ENCODE assay signal across 8 cellular contexts in the genomic region with DNA sequence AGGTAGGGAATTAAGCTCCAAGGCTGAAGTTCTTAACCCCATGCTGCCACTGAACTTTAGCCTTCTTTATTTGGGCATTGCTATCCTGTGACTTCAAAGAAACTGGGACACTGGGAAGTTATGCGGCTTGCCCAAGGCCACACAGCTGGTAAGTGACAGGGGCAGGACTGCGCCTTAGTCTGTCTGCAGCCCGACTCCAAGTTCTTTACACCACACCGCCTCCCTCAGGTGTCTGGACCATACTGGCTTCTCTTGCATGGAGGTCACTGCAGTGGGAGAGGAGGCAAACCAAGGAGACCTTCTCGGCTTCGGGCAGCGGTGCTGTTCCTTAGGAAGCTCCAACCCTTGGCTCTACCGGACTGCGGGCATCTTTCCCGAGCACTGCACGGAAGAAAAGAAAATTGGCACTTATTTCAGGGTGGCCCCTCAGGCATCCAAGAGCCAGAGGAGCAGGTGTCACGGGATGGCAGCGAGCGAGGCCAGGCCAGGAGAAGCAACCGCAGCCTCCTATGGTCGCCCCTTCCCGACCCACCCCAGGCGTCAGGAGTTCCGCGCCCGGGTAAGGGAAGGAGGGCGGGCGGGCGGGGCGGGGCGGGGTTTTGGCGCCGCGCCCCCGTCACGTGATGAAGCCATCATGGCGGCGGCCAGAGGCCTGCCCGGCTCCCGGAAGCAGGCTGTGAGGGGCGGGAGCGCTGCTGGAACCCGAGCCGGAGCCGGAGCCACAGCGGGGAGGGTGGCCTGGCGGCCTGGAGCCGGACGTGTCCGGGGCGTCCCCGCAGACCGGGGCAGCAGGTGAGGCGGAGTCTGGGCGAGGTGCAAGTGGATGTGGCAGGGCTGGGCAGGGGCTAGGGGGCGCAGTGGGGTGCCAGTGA. TPM values are rescaled to one million over a fixed set of nuclear protein-coding genes. Genes with fewer than 3 reads are reported as not detected.
DNase-seq lines count a peak whose midpoint lies in the region; ATAC-seq and TF ChIP-seq lines count a peak whose summit lies in the region.

No MANE protein-coding gene starts in this region.

- H3K36me3 Mint-ChIP-seq in activated naive CD4-positive, alpha-beta T cell treated with anti-CD3 and anti-CD28 coated beads, Interleukin-2, amount 10 ng/mL, durations not matched to agents 7 days and 5 days, result peaks cover 15% of the 10 kb centered on the region

- peak; percentile 78 for DNase-seq in EL
- peak; percentile 63 for DNase-seq in LHCN-M2 (ENCODE audit: low read depth)
- peak; percentile 70 to 76 for DNase-seq in SHP77 (lab: John Stamatoyannopoulos, UW)
- DNase-seq in activated naive CD4-positive, alpha-beta T cell treated with anti-CD3 and anti-CD28 coated beads, Interleukin-2, amount 10 ng/mL, durations not matched to agents 7 days and 5 days, result peak; percentile 85
- DNase-seq in glomerular visceral epithelial cell (ENCODE audit: extremely low spot score), result peak; percentile 82
- no peak for DNase-seq in omental fat pad (ENCODE audit: low spot score)
- peak; percentile 80 for DNase-seq in transverse colon

- peak overlapping the region; percentile 96 for H3K4me3 Mint-ChIP-seq in activated naive CD4-positive, alpha-beta T cell treated with anti-CD3 and anti-CD28 coated beads, Interleukin-2, amount 10 ng/mL, durations not matched to agents 7 days and 5 days

- H3K27me3 ChIP-seq in transverse colon, result no peaks in the 10 kb centered on the region

- H3K4me1 ChIP-seq in transverse colon, result peaks cover 15 to 24% (median 24%) of the 10 kb centered on the region in 4 donors

- peak overlapping the region; percentile 45 to 92 (median 79) for H3K4me3 ChIP-seq in transverse colon

- CTCF ChIA-PET in activated naive CD4-positive, alpha-beta T cell treated with anti-CD3 and anti-CD28 coated beads, Interleukin-2, amount 10 ng/mL, durations not matched to agents 7 days and 5 days (lab: Charles Lee), result interaction anchor here (0.7 to 11.3 kb wide), 19 partner anchors 9 to 187 kb away, joined by 3 to 250 read pairs (median 4); partner anchors contain the start of genes AAAS and ESPL1

- in situ Hi-C loops in transverse colon (cut with MboI; ENCODE audit: low pct_ligation_motif_present in 1 of 4, low pct_unique_long_range_greater_than_20kb in 1 of 4, low sequenced_read_pairs in 3 of 4), result no loop called here

- peaks cover 48% of the 10 kb centered on the region for H3K4me1 Mint-ChIP-seq in activated naive CD4-positive, alpha-beta T cell treated with anti-CD3 and anti-CD28 coated beads, Interleukin-2, amount 10 ng/mL, durations not matched to agents 7 days and 5 days

- peak overlapping the region; percentile 89 for H3K27ac Mint-ChIP-seq in activated naive CD4-positive, alpha-beta T cell treated with anti-CD3 and anti-CD28 coated beads, Interleukin-2, amount 10 ng/mL, durations not matched to agents 7 days and 5 days

- intact Hi-C loops in transverse colon (cut with DNase I; ENCODE audit: low total_unique reads), result loop anchor here (2.0 kb wide), 1 partner anchor 33 kb away; no protein-coding TSS in a partner anchor

- peak overlapping the region; percentile 93 to 97 (median 94) for H3K27ac ChIP-seq in transverse colon

- WGBS in transverse colon (ENCODE audit: low coverage in 1 of 2), 2 donors, result 0 to 1% methylated on average over 1 to 40 of the region's 51 CpGs

- H3K27me3 Mint-ChIP-seq in activated naive CD4-positive, alpha-beta T cell treated with anti-CD3 and anti-CD28 coated beads, Interleukin-2, amount 10 ng/mL, durations not matched to agents 7 days and 5 days, result peaks cover 6% of the 10 kb centered on the region

- no peaks in the 10 kb centered on the region for H3K9me3 ChIP-seq in transverse colon

- no peaks in the 10 kb centered on the region for H3K9me3 Mint-ChIP-seq in activated naive CD4-positive, alpha-beta T cell treated with anti-CD3 and anti-CD28 coated beads, Interleukin-2, amount 10 ng/mL, durations not matched to agents 7 days and 5 days

- TF ChIP-seq POLR2A in transverse colon (IDR thresholded peaks at IDR 0.05), result peak; percentile 63

- ATAC-seq in GM21723 (IDR thresholded peaks at IDR 0.05; ENCODE audit: unreplicated experiment), result peak; percentile 77
- peak; percentile 87 for ATAC-seq in omental fat pad (ENCODE audit: low FRiP score)

- TF ChIP-seq EP300 in transverse colon (IDR thresholded peaks at IDR 0.05; ENCODE audit: low read depth), result no peak

- TF ChIP-seq CTCF in omental fat pad (IDR thresholded peaks at IDR 0.05), result no peak
- peak in 4 of 5 experiments; percentile 7 to 43 (median 27) for TF ChIP-seq CTCF in transverse colon (IDR thresholded peaks at IDR 0.05)

- H3K36me3 ChIP-seq in transverse colon, result peaks cover 0 to 9% (median 0%) of the 10 kb centered on the region in 4 donors

RNA-seq across cellular contexts. Expression of gene ESPL1, which starts 16.4 kb away (rescaled TPM):
- total RNA-seq in LHCN-M2 (2014; rRNA removed) (14.8 and 18.2 TPM in 2 replicates), omental fat pad (1 to 10 TPM in 1 of 4 donors, under 1 TPM in 3; 0.63 to 2.0 (median 0.90) TPM), transverse colon (10 to 100 TPM in 3 of 4 donors, 1 to 10 TPM in 1; 6.5 to 31.8 (median 18.8) TPM)
- 4.9 TPM for polyA plus RNA-seq in LHCN-M2 (2012)

RNA-seq across cellular contexts. Expression of gene RARG, which starts 19.7 kb away (rescaled TPM):
- total RNA-seq in LHCN-M2 (2014; rRNA removed) (16.9 and 17.1 TPM in 2 replicates), omental fat pad (10 to 100 TPM in 3 of 4 donors, 1 to 10 TPM in 1; 4.3 to 23.5 (median 13.2) TPM), transverse colon (10 to 100 TPM in 1 of 4 donors, 1 to 10 TPM in 2, not detected in 1; 2.6 to 15.4 (median 7.6) TPM)
- polyA plus RNA-seq in LHCN-M2 (2012), result 18.2 TPM

RNA-seq across cellular contexts. Expression of gene PFDN5, which starts 43.6 kb away (rescaled TPM):
- total RNA-seq in LHCN-M2 (2014; rRNA removed) (254 and 270 TPM in 2 replicates), omental fat pad (100 to 1,000 TPM; 527 to 674 (median 592) TPM), transverse colon (100 to 1,000 TPM; 244 to 451 (median 381) TPM)
- 823 TPM for polyA plus RNA-seq in LHCN-M2 (2012)

RNA-seq across cellular contexts. Expression of gene ITGB7, which starts 44.7 kb away (rescaled TPM):
- total RNA-seq in LHCN-M2 (2014; rRNA removed) (not detected in 2 replicates), omental fat pad (1 to 10 TPM; 1.1 to 2.8 (median 1.9) TPM), transverse colon (1 to 10 TPM in 3 of 4 donors, under 1 TPM in 1; 0.60 to 8.3 (median 2.9) TPM)
- polyA plus RNA-seq in LHCN-M2 (2012), result 0.04 TPM

RNA-seq across cellular contexts. Expression of gene MYG1, which starts 47.8 kb away (rescaled TPM):
- total RNA-seq in LHCN-M2 (2014; rRNA removed), result 53.1 and 55.0 TPM in 2 replicates
- 83.9 TPM for polyA plus RNA-seq in LHCN-M2 (2012)
- total RNA-seq in omental fat pad, result 10 to 100 TPM; 33.9 to 42.6 (median 35.7) TPM
- total RNA-seq in transverse colon, result 10 to 100 TPM; 12.7 to 37.0 (median 24.3) TPM

Comparison
In these comparisons a context has a peak if more than half of its experiments do, and no peak if none do; other contexts are left out.
1. CTCF ChIP-seq: peak in transverse colon (4 of 5); none in omental fat pad (0 of 3).